10 cellular contexts compared by ENCODE assay signal in the genomic region with DNA sequence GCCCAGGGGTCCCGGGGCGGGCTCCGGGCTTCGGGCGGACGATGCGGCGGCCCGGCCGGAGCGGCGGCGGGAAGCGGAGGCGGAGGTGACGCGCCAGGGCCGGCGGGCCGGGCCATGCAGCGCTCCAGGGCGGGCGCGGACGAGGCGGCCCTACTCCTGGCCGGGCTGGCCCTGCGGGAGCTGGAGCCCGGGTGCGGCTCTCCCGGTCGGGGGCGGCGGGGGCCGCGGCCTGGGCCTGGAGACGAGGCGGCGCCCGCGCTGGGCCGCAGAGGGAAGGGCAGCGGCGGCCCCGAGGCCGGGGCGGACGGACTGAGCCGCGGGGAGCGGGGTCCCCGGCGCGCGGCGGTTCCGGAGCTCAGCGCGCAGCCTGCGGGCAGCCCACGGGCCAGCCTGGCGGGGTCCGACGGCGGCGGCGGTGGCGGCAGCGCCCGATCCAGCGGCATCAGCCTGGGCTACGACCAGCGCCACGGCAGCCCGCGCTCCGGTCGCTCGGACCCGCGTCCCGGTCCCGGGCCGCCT. TPM values are rescaled to one million over a fixed set of nuclear protein-coding genes. Genes with fewer than 3 reads are reported as not detected.
DNase-seq lines count a peak whose midpoint lies in the region; ATAC-seq and TF ChIP-seq lines count a peak whose summit lies in the region.
"Had no signal": no experiment of that assay in that cellular context is flagged by ENCODE, and none has a peak within 500 bp of the region (broad histone marks: within the 10 kb centered on the region; RNA-seq: fewer than 3 reads in every experiment).

No MANE protein-coding gene starts in this region.

- H3K27ac ChIP-seq in HUES48 (ENCODE audit: low read depth, low read length), result peak overlapping the region; percentile 42
- H3K27ac ChIP-seq in layer of hippocampus (ENCODE audit: low read depth, low read length), result peak overlapping the region; percentile 38
- no peak overlapping the region for H3K27ac ChIP-seq in thymus (ENCODE audit: low read depth)

- H3K36me3 ChIP-seq in HUES48 (ENCODE audit: control insufficient read depth, insufficient read depth, low read length) (no peaks in the 10 kb centered on the region), thymus (ENCODE audit: control insufficient read depth, insufficient read depth) (no peaks in the 10 kb centered on the region)

- H3K27me3 ChIP-seq in HUES48 (ENCODE audit: control insufficient read depth, insufficient read depth, low read length), result peaks cover 22% of the 10 kb centered on the region
- peaks cover 8% of the 10 kb centered on the region for H3K27me3 ChIP-seq in layer of hippocampus (ENCODE audit: control insufficient read depth, insufficient read depth, low read length)
- peaks cover 46% of the 10 kb centered on the region for H3K27me3 ChIP-seq in thymus (ENCODE audit: control insufficient read depth, insufficient read depth)

- peak overlapping the region; percentile 69 for H3K9ac ChIP-seq in HUES48 (ENCODE audit: low read depth, low read length)

- no peaks in the 10 kb centered on the region for H3K9me3 ChIP-seq in HUES48 (ENCODE audit: control insufficient read depth, insufficient read depth, low read length)
- H3K9me3 ChIP-seq in thymus (ENCODE audit: control insufficient read depth), result no peaks in the 10 kb centered on the region

- peak; percentile 70 for DNase-seq in choroid plexus epithelial cell (ENCODE audit: low read depth)
- DNase-seq in GDM1 (lab: John Stamatoyannopoulos, UW), result no peak
- no peak for DNase-seq in DMS153 treated with DMSO at 0.1 percent for 48 hours (lab: John Stamatoyannopoulos, UW; ENCODE audit: unreplicated experiment)
- DNase-seq: stimulated activated naive B cell treated with anti-CD40 and anti-IgM and Interleukin-4, amounts not matched to agents 10 μg/mL and 1 μg/mL and 100 μg/mL, for 72 hours had no signal

- ATAC-seq in GM21576 (IDR thresholded peaks at IDR 0.05; ENCODE audit: unreplicated experiment) (no peak), HG02973 (IDR thresholded peaks at IDR 0.05; ENCODE audit: unreplicated experiment) (no peak)
- ATAC-seq: K562 had no signal

- H3K4me1 ChIP-seq in HUES48 (ENCODE audit: control insufficient read depth, insufficient read depth, low read length) (peaks cover 11% of the 10 kb centered on the region), thymus (ENCODE audit: control insufficient read depth, insufficient read depth, low read length) (no peaks in the 10 kb centered on the region)

- H3K4me3 ChIP-seq in HUES48 (ENCODE audit: low read depth, low read length) (peak overlapping the region; percentile 89), choroid plexus epithelial cell (ENCODE audit: low read depth, low read length) (peak overlapping the region; percentile 70), thymus (ENCODE audit: low read length) (peak overlapping the region; percentile 36)
- H3K4me3 ChIP-seq: K562 had no signal

- TF ChIP-seq CTCF in choroid plexus epithelial cell (conservative IDR thresholded peaks at IDR 0.05; ENCODE audit: low read depth, low read length), result no peak

- 3% methylated on average over 84 of the region's 84 CpGs for WGBS in thymus

RNA-seq across cellular contexts. Expression of gene WTIP, which starts 0.4 kb away (rescaled TPM):
- polyA plus RNA-seq in thymus, result 3.6 TPM

RNA-seq across cellular contexts. Expression of gene UBA2, which starts 53.7 kb away (rescaled TPM):
- polyA plus RNA-seq in thymus, result 113 TPM

Comparison
In these comparisons a context has a peak if more than half of its experiments do, and no peak if none do; other contexts are left out.
1. H3K4me3 ChIP-seq: peak in every context shown above with its lines; median percentile 89 in HUES48; 70 in choroid plexus epithelial cell; 36 in thymus.